Comparison of ENCODE assay signal across 12 cellular contexts in the genomic region with DNA sequence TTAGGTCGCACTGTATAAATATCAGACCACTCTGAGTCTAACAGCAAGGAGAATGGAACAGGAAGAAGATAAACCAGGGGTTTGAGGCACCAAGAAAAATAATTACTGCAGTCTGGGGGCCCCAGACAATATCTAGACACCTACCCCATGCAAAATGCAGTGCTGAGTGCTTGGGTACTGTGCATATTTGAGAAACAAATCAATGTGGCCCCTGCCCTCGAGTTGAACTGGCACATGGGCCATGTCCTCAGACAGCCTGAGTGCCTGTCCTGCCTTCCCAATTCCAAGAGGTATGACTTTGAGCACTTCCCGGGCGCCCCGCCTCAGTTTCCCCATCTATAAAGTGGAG. TPM values are rescaled to one million over a fixed set of nuclear protein-coding genes. Genes with fewer than 3 reads are reported as not detected.
DNase-seq lines count a peak whose midpoint lies in the region; ATAC-seq, FAIRE-seq and TF ChIP-seq lines count a peak whose summit lies in the region.
"Had no signal": no experiment of that assay in that cellular context is flagged by ENCODE, and none has a peak within 500 bp of the region (broad histone marks: within the 10 kb centered on the region; RNA-seq: fewer than 3 reads in every experiment).

No MANE protein-coding gene starts in this region.

- in situ Hi-C loops in HepG2 (cut with HindIII; ENCODE audit: extremely low pct_ligation_motif_present, low pct_unique_long_range_greater_than_20kb), result no loop called here

- intact Hi-C loops in HepG2 (cut with micrococcal nuclease; ENCODE audit: unreplicated experiment), result no loop called here
- intact Hi-C loops in right lobe of liver (cut with DNase I), result no loop called here
- intact Hi-C loops in activated T-helper 2 cell treated with anti-CD3 and anti-CD28 coated beads, Interferon-gamma antibody, Interleukin-2, Interleukin-4, amounts not matched to agents 10 μg/mL and 5 μg/mL and 100 μg/mL, durations not matched to agents 14 hours and 24 hours and 36 hours (cut with micrococcal nuclease), result loop anchor here (1.0 to 10.0 kb wide), 4 partner anchors 11 to 714 kb away; a partner anchor contains a TSS
- intact Hi-C loops in CD4-positive, alpha-beta T cell (cut with DNase I, micrococcal nuclease), result no loop called here

- H3K4me2 ChIP-seq in HepG2 (ENCODE audit: low read depth, low read length), result peak overlapping the region; percentile 50

- H2AFZ ChIP-seq in HepG2 (ENCODE audit: low read length), result no peak overlapping the region

- BruUV-seq in HepG2 (replicated peaks; lab: Mats Ljungman, UMichigan), result no TSS peak

- TF ChIP-seq CTCF in HepG2 (CRISPR knock-in tag; IDR thresholded peaks at IDR 0.05), result no peak
- TF ChIP-seq CTCF in right lobe of liver (IDR thresholded peaks at IDR 0.05), result no peak
- no peak for TF ChIP-seq CTCF in RWPE1 (conservative IDR thresholded peaks at IDR 0.05; ENCODE audit: low read depth)
- TF ChIP-seq CTCF in CD4-positive, alpha-beta T cell (IDR thresholded peaks at IDR 0.05), result no peak

- no peak for FAIRE-seq in HepG2 (lab: Jason Lieb, UNC)

- H3K36me3 ChIP-seq in HepG2 (replicated peaks in 1 of 2; ENCODE audit: control insufficient read depth in 1 of 2, insufficient read depth in 2 of 2, low read length in 2 of 2) (no peaks in the 10 kb centered on the region), right lobe of liver (no peaks in the 10 kb centered on the region)

- no peaks in the 10 kb centered on the region for H3K79me2 ChIP-seq in HepG2 (ENCODE audit: insufficient read depth, low read length)

- H3K9ac ChIP-seq in HepG2 (ENCODE audit: insufficient read depth, low read depth, low read length), result no peak overlapping the region

- H3K27ac ChIP-seq in HepG2 (ENCODE audit: extremely low read length, insufficient read depth, low read length) (no peak overlapping the region), right lobe of liver (peak overlapping the region in 1 of 3 donors; percentile 56), RWPE1 (no peak overlapping the region)
- no peak overlapping the region for H3K27ac ChIP-seq in CD4-positive, alpha-beta T cell (ENCODE audit: low read depth, low read length)

- 35% methylated on average over 5 of the region's 5 CpGs for WGBS in HepG2 (ENCODE audit: low lambda C conversion rate)
- WGBS in right lobe of liver (ENCODE audit: insufficient coverage, low coverage, low lambda C conversion rate, missing lambda C conversion rate), result 53% methylated on average over 5 of the region's 5 CpGs

- TF ChIP-seq POLR2A in HepG2 (IDR thresholded peaks at IDR 0.05; ENCODE audit: insufficient read depth in 1 of 2, low read depth in 2 of 2, low read length in 2 of 2) (no peak), right lobe of liver (IDR thresholded peaks at IDR 0.05) (no peak)

- DNase-seq in HepG2 (ENCODE audit: low spot score) (no peak), right lobe of liver (no peak), RWPE1 (ENCODE audit: low spot score) (no peak), NCI-H524 (lab: John Stamatoyannopoulos, UW) (no peak)
- no peak for DNase-seq in activated T-helper 2 cell treated with anti-CD3 and anti-CD28 coated beads, Interferon-gamma antibody, Interleukin-2, Interleukin-4, amounts not matched to agents 10 μg/mL and 5 μg/mL and 100 μg/mL, durations not matched to agents 14 hours and 24 hours and 36 hours (ENCODE audit: low spot score)
- no peak for DNase-seq in natural killer cell treated with Interleukin-12 subunit alpha and Interleukin-12 subunit beta and Interleukin-15 and Interleukin-18, amount 100 ng/mL, for 72 hours (ENCODE audit: low spot score)
- DNase-seq in CD4-positive, alpha-beta T cell, result no peak
- DNase-seq: erythroblast; NCI-H526; stimulated activated naive CD4-positive, alpha-beta T cell had no signal

- no peaks in the 10 kb centered on the region for H3K9me3 Mint-ChIP-seq in activated T-helper 2 cell treated with anti-CD3 and anti-CD28 coated beads, Interferon-gamma antibody, Interleukin-2, Interleukin-4, amounts not matched to agents 10 μg/mL and 5 μg/mL and 100 μg/mL, durations not matched to agents 14 hours and 24 hours and 36 hours
- H3K9me3 Mint-ChIP-seq in natural killer cell treated with Interleukin-12 subunit alpha and Interleukin-12 subunit beta and Interleukin-15 and Interleukin-18, amount 100 ng/mL, for 72 hours, result no peaks in the 10 kb centered on the region
- H3K9me3 Mint-ChIP-seq in CD4-positive, alpha-beta T cell, result no peaks in the 10 kb centered on the region
- H3K9me3 Mint-ChIP-seq: nephron had no signal

- H3K27ac Mint-ChIP-seq in activated T-helper 2 cell treated with anti-CD3 and anti-CD28 coated beads, Interferon-gamma antibody, Interleukin-2, Interleukin-4, amounts not matched to agents 10 μg/mL and 5 μg/mL and 100 μg/mL, durations not matched to agents 14 hours and 24 hours and 36 hours, result peak overlapping the region; percentile 81
- H3K27ac Mint-ChIP-seq in natural killer cell treated with Interleukin-12 subunit alpha and Interleukin-12 subunit beta and Interleukin-15 and Interleukin-18, amount 100 ng/mL, for 72 hours, result peak overlapping the region; percentile 74 to 93
- H3K27ac Mint-ChIP-seq in CD4-positive, alpha-beta T cell, result no peak overlapping the region
- H3K27ac Mint-ChIP-seq: nephron had no signal

- no peaks in the 10 kb centered on the region for H3K36me3 Mint-ChIP-seq in activated T-helper 2 cell treated with anti-CD3 and anti-CD28 coated beads, Interferon-gamma antibody, Interleukin-2, Interleukin-4, amounts not matched to agents 10 μg/mL and 5 μg/mL and 100 μg/mL, durations not matched to agents 14 hours and 24 hours and 36 hours (ENCODE audit: low read depth)
- no peaks in the 10 kb centered on the region for H3K36me3 Mint-ChIP-seq in natural killer cell treated with Interleukin-12 subunit alpha and Interleukin-12 subunit beta and Interleukin-15 and Interleukin-18, amount 100 ng/mL, for 72 hours
- no peaks in the 10 kb centered on the region for H3K36me3 Mint-ChIP-seq in CD4-positive, alpha-beta T cell (ENCODE audit: low read depth)

- CTCF ChIA-PET in HepG2 (lab: Yijun Ruan, JAX; ENCODE audit: low intra/inter-chr PET ratio, low total read pairs) (no interaction called here), RWPE1 (lab: Yijun Ruan, JAX) (no interaction called here)
- CTCF ChIA-PET in CD4-positive, alpha-beta T cell (lab: Charles Lee), result no interaction called here

- TF ChIP-seq RAD21 in HepG2 (CRISPR knock-in tag; IDR thresholded peaks at IDR 0.05), result no peak

- H3K4me3 ChIP-seq in HepG2 (replicated peaks in 1 of 3; ENCODE audit: insufficient read depth in 1 of 3, low read depth in 2 of 3, low read length in 3 of 3), result no peak overlapping the region
- H3K4me3 ChIP-seq in right lobe of liver, result no peak overlapping the region

- peaks cover 6% of the 10 kb centered on the region for H3K27me3 Mint-ChIP-seq in activated T-helper 2 cell treated with anti-CD3 and anti-CD28 coated beads, Interferon-gamma antibody, Interleukin-2, Interleukin-4, amounts not matched to agents 10 μg/mL and 5 μg/mL and 100 μg/mL, durations not matched to agents 14 hours and 24 hours and 36 hours (ENCODE audit: low read depth)
- peaks cover 0 to 5% of the 10 kb centered on the region in 2 donors for H3K27me3 Mint-ChIP-seq in natural killer cell treated with Interleukin-12 subunit alpha and Interleukin-12 subunit beta and Interleukin-15 and Interleukin-18, amount 100 ng/mL, for 72 hours
- peaks cover 35% of the 10 kb centered on the region for H3K27me3 Mint-ChIP-seq in CD4-positive, alpha-beta T cell

- TF ChIP-seq EP300 in HepG2 (IDR thresholded peaks at IDR 0.05; ENCODE audit: low read depth in 2 of 2, low read length in 2 of 2) (no peak), HepG2 (CRISPR knock-in tag; IDR thresholded peaks at IDR 0.05; ENCODE audit: borderline replicate concordance) (no peak)

- no peak overlapping the region for H3K4me3 Mint-ChIP-seq in activated T-helper 2 cell treated with anti-CD3 and anti-CD28 coated beads, Interferon-gamma antibody, Interleukin-2, Interleukin-4, amounts not matched to agents 10 μg/mL and 5 μg/mL and 100 μg/mL, durations not matched to agents 14 hours and 24 hours and 36 hours (ENCODE audit: low read depth)
- H3K4me3 Mint-ChIP-seq in natural killer cell treated with Interleukin-12 subunit alpha and Interleukin-12 subunit beta and Interleukin-15 and Interleukin-18, amount 100 ng/mL, for 72 hours, result peak overlapping the region; percentile 83
- H3K4me3 Mint-ChIP-seq in CD4-positive, alpha-beta T cell, result no peak overlapping the region
- H3K4me3 Mint-ChIP-seq: nephron had no signal

- H3K9me3 ChIP-seq in HepG2 (ENCODE audit: low read length) (no peaks in the 10 kb centered on the region), right lobe of liver (no peaks in the 10 kb centered on the region)
- H3K9me3 ChIP-seq in CD4-positive, alpha-beta T cell (ENCODE audit: control insufficient read depth, low read length), result no peaks in the 10 kb centered on the region

- H3K4me1 Mint-ChIP-seq in activated T-helper 2 cell treated with anti-CD3 and anti-CD28 coated beads, Interferon-gamma antibody, Interleukin-2, Interleukin-4, amounts not matched to agents 10 μg/mL and 5 μg/mL and 100 μg/mL, durations not matched to agents 14 hours and 24 hours and 36 hours (ENCODE audit: low read depth), result peaks cover 63% of the 10 kb centered on the region
- peaks cover 61 to 80% of the 10 kb centered on the region in 2 donors for H3K4me1 Mint-ChIP-seq in natural killer cell treated with Interleukin-12 subunit alpha and Interleukin-12 subunit beta and Interleukin-15 and Interleukin-18, amount 100 ng/mL, for 72 hours (ENCODE audit: low read depth in 2 of 2)
- H3K4me1 Mint-ChIP-seq in CD4-positive, alpha-beta T cell (ENCODE audit: low read depth), result peaks cover 31% of the 10 kb centered on the region

- no peaks in the 10 kb centered on the region for H4K20me1 ChIP-seq in HepG2 (ENCODE audit: insufficient read depth, low read length)

- H3K27me3 ChIP-seq in HepG2 (ENCODE audit: control insufficient read depth in 1 of 2, insufficient read depth in 2 of 2, low read length in 2 of 2), result peaks cover 3 to 23% of the 10 kb centered on the region in 2 experiments; a peak in 3 of 5 replicates
- no peaks in the 10 kb centered on the region for H3K27me3 ChIP-seq in right lobe of liver
- peaks cover 11% of the 10 kb centered on the region for H3K27me3 ChIP-seq in CD4-positive, alpha-beta T cell (ENCODE audit: control insufficient read depth, insufficient read depth, low read length)

- H3K4me1 ChIP-seq in HepG2 (ENCODE audit: insufficient read depth, low read length), result peaks cover 39% of the 10 kb centered on the region
- no peaks in the 10 kb centered on the region for H3K4me1 ChIP-seq in right lobe of liver

- POLR2A ChIA-PET in HepG2 (lab: Yijun Ruan, JAX), result interaction anchor here (0.8 kb wide), 1 partner anchor 127 kb away, joined by 4 read pairs; no protein-coding TSS in a partner anchor
- POLR2A ChIA-PET in RWPE1 (lab: Yijun Ruan, JAX; ENCODE audit: low non-redundant PET), result no interaction called here
- POLR2A ChIA-PET in CD4-positive, alpha-beta T cell (lab: Charles Lee), result no interaction called here

- no peak for ATAC-seq in HepG2
- no peak for ATAC-seq in right lobe of liver
- ATAC-seq in natural killer cell treated with Interleukin-12 subunit alpha and Interleukin-12 subunit beta and Interleukin-15 and Interleukin-18, amount 100 ng/mL, for 72 hours, result peak; percentile 3 to 26
- ATAC-seq in CD4-positive, alpha-beta T cell (ENCODE audit: poor library complexity), result no peak
- ATAC-seq in HG02840 (IDR thresholded peaks at IDR 0.05; ENCODE audit: low FRiP score, unreplicated experiment), result no peak

RNA-seq across cellular contexts. Expression of a gene that starts 6.2 kb away (rescaled TPM):
- total RNA-seq in HepG2 (2016; rRNA removed; fragmentation: Illumina TruSeq; extraction: Trizol) (0.09 and 0.11 TPM in 2 replicates), right lobe of liver (1 to 10 TPM in 5 of 6 experiments, under 1 TPM in 1; 0.95 to 6.4 (median 3.3) TPM)
- 0.09 TPM in 1 of 2 replicates, not detected in the other for total RNA-seq in HepG2 (2016; cell fraction: cytosol; rRNA removed; fragmentation: Illumina TruSeq; extraction: Trizol; ENCODE audit: low read depth)
- 0.10 and 0.13 TPM in 2 replicates for total RNA-seq in HepG2 (2016; cell fraction: insoluble cytoplasmic fraction; rRNA removed; fragmentation: Illumina TruSeq; extraction: Trizol)
- total RNA-seq in HepG2 (2016; cell fraction: membrane; rRNA removed; fragmentation: Illumina TruSeq; extraction: Trizol), result 0.09 and 0.21 TPM in 2 replicates
- 0.19 TPM in 1 of 2 replicates, not detected in the other for total RNA-seq in HepG2 (2016; cell fraction: nucleus; rRNA removed; fragmentation: Illumina TruSeq; extraction: Trizol)
- 0.05 and 0.08 TPM in 2 replicates for polyA plus RNA-seq in HepG2 (2011; rRNA removed)
- polyA plus RNA-seq in HepG2 (2011; cell fraction: cytosol; rRNA removed), result 0.10 and 0.11 TPM in 2 replicates
- 0.28 and 0.47 TPM in 2 replicates for polyA plus RNA-seq in HepG2 (2011; cell fraction: nucleus; rRNA removed)
- polyA plus RNA-seq in HepG2 (2012), result 0.36 and 0.56 TPM in 2 replicates
- 0.11 and 0.14 TPM in 2 replicates for polyA plus RNA-seq in HepG2 (2016; cell fraction: cytosol; fragmentation: Illumina TruSeq; extraction: Trizol; ENCODE audit: low read depth)
- polyA plus RNA-seq in HepG2 (2016; cell fraction: insoluble cytoplasmic fraction; fragmentation: Illumina TruSeq; extraction: Trizol; ENCODE audit: low read depth), result 0.13 TPM in 1 of 2 replicates, not detected in the other
- polyA plus RNA-seq in HepG2 (2016; cell fraction: membrane; fragmentation: Illumina TruSeq; extraction: Trizol; ENCODE audit: low read depth), result 0.24 TPM in 1 of 2 replicates, not detected in the other
- polyA plus RNA-seq in HepG2 (2016; cell fraction: nucleus; fragmentation: Illumina TruSeq; extraction: Trizol; ENCODE audit: insufficient read depth, low read depth), result 0.15 TPM in 1 of 2 replicates, not detected in the other
- polyA minus RNA-seq in HepG2 (2011; rRNA and poly(A)+ RNA removed; ENCODE audit: low replicate concordance), result 0.06 and 1.5 TPM in 2 replicates
- polyA minus RNA-seq in HepG2 (2011; cell fraction: cytosol; rRNA and poly(A)+ RNA removed), result 0.26 TPM in 1 of 2 replicates, not detected in the other
- 0.12 and 0.26 TPM in 2 replicates for polyA minus RNA-seq in HepG2 (2011; cell fraction: nucleus; rRNA and poly(A)+ RNA removed)
- 8.6 and 9.3 TPM in 2 replicates for total RNA-seq in activated T-helper 2 cell treated with anti-CD3 and anti-CD28 coated beads, Interferon-gamma antibody, Interleukin-2, Interleukin-4, amounts not matched to agents 10 μg/mL and 5 μg/mL and 100 μg/mL, durations not matched to agents 14 hours and 24 hours and 36 hours
- 100 to 1,000 TPM in 1 of 2 donors, 10 to 100 TPM in 1; 13.3 to 104 TPM for total RNA-seq in natural killer cell treated with Interleukin-12 subunit alpha and Interleukin-12 subunit beta and Interleukin-15 and Interleukin-18, amount 100 ng/mL, for 72 hours
- total RNA-seq in CD4-positive, alpha-beta T cell, result 1 to 10 TPM; 2.4 to 3.0 TPM

RNA-seq across cellular contexts. Expression of a gene that starts 52.2 kb away (rescaled TPM):
- not detected in 2 replicates for total RNA-seq in HepG2 (2016; rRNA removed; fragmentation: Illumina TruSeq; extraction: Trizol)
- not detected in 2 replicates for total RNA-seq in HepG2 (2016; cell fraction: cytosol; rRNA removed; fragmentation: Illumina TruSeq; extraction: Trizol; ENCODE audit: low read depth)
- total RNA-seq in HepG2 (2016; cell fraction: insoluble cytoplasmic fraction; rRNA removed; fragmentation: Illumina TruSeq; extraction: Trizol), result 0.17 TPM in 1 of 2 replicates, not detected in the other
- not detected in 2 replicates for total RNA-seq in HepG2 (2016; cell fraction: membrane; rRNA removed; fragmentation: Illumina TruSeq; extraction: Trizol)
- not detected in 2 replicates for total RNA-seq in HepG2 (2016; cell fraction: nucleus; rRNA removed; fragmentation: Illumina TruSeq; extraction: Trizol)
- 0.01 TPM in 1 of 2 replicates, not detected in the other for polyA plus RNA-seq in HepG2 (2011; rRNA removed)
- not detected in 2 replicates for polyA plus RNA-seq in HepG2 (2011; cell fraction: cytosol; rRNA removed)
- not detected in 2 replicates for polyA plus RNA-seq in HepG2 (2011; cell fraction: nucleus; rRNA removed)
- polyA plus RNA-seq in HepG2 (2012), result 0.64 TPM in 2 replicates
- not detected in 2 replicates for polyA plus RNA-seq in HepG2 (2016; cell fraction: cytosol; fragmentation: Illumina TruSeq; extraction: Trizol; ENCODE audit: low read depth)
- not detected in 2 replicates for polyA plus RNA-seq in HepG2 (2016; cell fraction: insoluble cytoplasmic fraction; fragmentation: Illumina TruSeq; extraction: Trizol; ENCODE audit: low read depth)
- polyA plus RNA-seq in HepG2 (2016; cell fraction: membrane; fragmentation: Illumina TruSeq; extraction: Trizol; ENCODE audit: low read depth), result not detected in 2 replicates
- polyA plus RNA-seq in HepG2 (2016; cell fraction: nucleus; fragmentation: Illumina TruSeq; extraction: Trizol; ENCODE audit: insufficient read depth, low read depth), result not detected in 2 replicates
- polyA minus RNA-seq in HepG2 (2011; rRNA and poly(A)+ RNA removed; ENCODE audit: low replicate concordance), result not detected in 2 replicates
- not detected in 2 replicates for polyA minus RNA-seq in HepG2 (2011; cell fraction: cytosol; rRNA and poly(A)+ RNA removed)
- not detected in 2 replicates for polyA minus RNA-seq in HepG2 (2011; cell fraction: nucleus; rRNA and poly(A)+ RNA removed)
- under 1 TPM in 5 of 6 experiments, not detected in 1; 0.06 to 0.22 (median 0.13) TPM for total RNA-seq in right lobe of liver
- 0.05 TPM in 1 of 2 replicates, not detected in the other for total RNA-seq in activated T-helper 2 cell treated with anti-CD3 and anti-CD28 coated beads, Interferon-gamma antibody, Interleukin-2, Interleukin-4, amounts not matched to agents 10 μg/mL and 5 μg/mL and 100 μg/mL, durations not matched to agents 14 hours and 24 hours and 36 hours
- total RNA-seq in natural killer cell treated with Interleukin-12 subunit alpha and Interleukin-12 subunit beta and Interleukin-15 and Interleukin-18, amount 100 ng/mL, for 72 hours, result under 1 TPM in 1 of 2 donors, not detected in 1; 0.50 TPM
- not detected for total RNA-seq in CD4-positive, alpha-beta T cell

Comparison
In these comparisons a context has a peak if more than half of its experiments do, and no peak if none do; other contexts are left out.
1. ATAC-seq: peak in natural killer cell treated with Interleukin-12 subunit alpha and Interleukin-12 subunit beta and Interleukin-15 and Interleukin-18, amount 100 ng/mL, for 72 hours (2 of 2); none in HepG2 (single experiment), right lobe of liver (0 of 4), CD4-positive, alpha-beta T cell (single experiment) and HG02840 (single experiment).